Comparison of ENCODE assay signal across 8 cellular contexts in genomic region chr1:230978491-230979388, GRCh38. TPM values are rescaled to one million over a fixed set of nuclear protein-coding genes. Genes with fewer than 3 reads are reported as not detected.
A peak's percentile ranks its signal among the peaks of the same experiment; 100 is the strongest.
DNase-seq lines count a peak whose midpoint lies in the region; ATAC-seq and TF ChIP-seq lines count a peak whose summit lies in the region.

TSS of gene ARV1 (plus strand) at chr1:230979094. CDS start at chr1:230979106, 12 bp downstream.
A gene with protein sequence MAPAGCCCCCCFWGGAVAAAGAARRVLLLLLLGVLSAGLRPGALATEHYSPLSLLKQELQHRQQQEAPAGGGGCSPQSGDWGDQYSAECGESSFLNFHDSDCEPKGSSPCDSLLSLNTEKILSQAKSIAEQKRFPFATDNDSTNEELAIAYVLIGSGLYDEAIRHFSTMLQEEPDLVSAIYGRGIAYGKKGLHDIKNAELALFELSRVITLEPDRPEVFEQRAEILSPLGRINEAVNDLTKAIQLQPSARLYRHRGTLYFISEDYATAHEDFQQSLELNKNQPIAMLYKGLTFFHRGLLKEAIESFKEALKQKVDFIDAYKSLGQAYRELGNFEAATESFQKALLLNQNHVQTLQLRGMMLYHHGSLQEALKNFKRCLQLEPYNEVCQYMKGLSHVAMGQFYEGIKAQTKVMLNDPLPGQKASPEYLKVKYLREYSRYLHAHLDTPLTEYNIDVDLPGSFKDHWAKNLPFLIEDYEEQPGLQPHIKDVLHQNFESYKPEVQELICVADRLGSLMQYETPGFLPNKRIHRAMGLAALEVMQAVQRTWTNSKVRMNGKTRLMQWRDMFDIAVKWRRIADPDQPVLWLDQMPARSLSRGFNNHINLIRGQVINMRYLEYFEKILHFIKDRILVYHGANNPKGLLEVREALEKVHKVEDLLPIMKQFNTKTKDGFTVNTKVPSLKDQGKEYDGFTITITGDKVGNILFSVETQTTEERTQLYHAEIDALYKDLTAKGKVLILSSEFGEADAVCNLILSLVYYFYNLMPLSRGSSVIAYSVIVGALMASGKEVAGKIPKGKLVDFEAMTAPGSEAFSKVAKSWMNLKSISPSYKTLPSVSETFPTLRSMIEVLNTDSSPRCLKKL (minus strand): TSS chr1:230978861. CDS start chr1:230978830, 31 bp downstream.

- peak within 1 kb of the TSS; percentile 98 for H3K27ac Mint-ChIP-seq in activated naive CD8-positive, alpha-beta T cell

- no peak for TF ChIP-seq POLR2A in testis (IDR thresholded peaks at IDR 0.05)

- ATAC-seq in HG02642 (IDR thresholded peaks at IDR 0.05; ENCODE audit: poor library complexity, unreplicated experiment) (peak; percentile 95), omental fat pad (ENCODE audit: low FRiP score) (peak; percentile 100)

- H3K9me3 Mint-ChIP-seq in activated naive CD8-positive, alpha-beta T cell (ENCODE audit: low read depth), result no peaks in the 10 kb centered on the region

- intact Hi-C loops in testis (cut with DNase I; ENCODE audit: low total_unique reads), result no loop called here

- H3K9me3 ChIP-seq in testis, result no peaks in the 10 kb centered on the region

- peaks cover 13% of the 10 kb centered on the region for H3K4me1 ChIP-seq in testis

- no peaks in the 10 kb centered on the region for H3K27me3 ChIP-seq in testis

- peaks cover 46% of the 10 kb centered on the region for H3K4me1 Mint-ChIP-seq in activated naive CD8-positive, alpha-beta T cell (ENCODE audit: low read depth)

- H3K4me3 ChIP-seq in GM12865 (ENCODE audit: low read depth, low read length), result peak within 1 kb of the TSS; percentile 80
- peak within 1 kb of the TSS; percentile 71 to 82 for H3K4me3 ChIP-seq in testis

- no peaks in the 10 kb centered on the region for H3K36me3 ChIP-seq in testis (ENCODE audit: low read depth, missing control alignments)

- H3K27me3 Mint-ChIP-seq in activated naive CD8-positive, alpha-beta T cell, result no peaks in the 10 kb centered on the region

- 0% methylated on average over 31 to 37 of the region's 79 CpGs for WGBS in testis, 2 donors

- TF ChIP-seq CTCF in GM12865 (IDR thresholded peaks at IDR 0.05; ENCODE audit: insufficient read depth, low read depth, low read length, missing control alignments) (peak; percentile 53), omental fat pad (IDR thresholded peaks at IDR 0.05) (no peak), testis (IDR thresholded peaks at IDR 0.05) (peak in 1 of 3 experiments; percentile 20)

- H3K36me3 Mint-ChIP-seq in activated naive CD8-positive, alpha-beta T cell, result peaks cover 2% of the 10 kb centered on the region

- H3K27ac ChIP-seq in testis, result peak within 1 kb of the TSS in 1 of 2 donors; percentile 56

- peak within 1 kb of the TSS; percentile 98 for H3K4me3 Mint-ChIP-seq in activated naive CD8-positive, alpha-beta T cell

- peak; percentile 99 for DNase-seq in GM12865 (ENCODE audit: low read depth)
- peak; percentile 93 for DNase-seq in NCI-H1105 (lab: John Stamatoyannopoulos, UW)
- peak; percentile 100 for DNase-seq in SKM-1 treated with dmso at 0.1 percent for 144 hours (lab: John Stamatoyannopoulos, UW; ENCODE audit: unreplicated experiment)
- DNase-seq in glomerular endothelial cell (ENCODE audit: extremely low read depth, low read depth, low spot score), result peak; percentile 66
- peak; percentile 81 for DNase-seq in omental fat pad (ENCODE audit: low spot score)
- peak; percentile 99 for DNase-seq in testis

RNA-seq across cellular contexts. Expression of gene ARV1, which starts in this region (rescaled TPM):
- total RNA-seq in glomerular endothelial cell (17.9 and 23.2 TPM in 2 replicates), omental fat pad (10 to 100 TPM; 11.6 to 18.3 (median 15.4) TPM), testis (10 to 100 TPM; 35.4 to 40.7 TPM)
- 71.7 TPM for polyA plus RNA-seq in testis (ENCODE audit: insufficient read depth, low read depth, low replicate concordance)

RNA-seq across cellular contexts. Expression of the second gene that starts in this region (rescaled TPM):
- total RNA-seq in glomerular endothelial cell (12.9 and 19.7 TPM in 2 replicates), omental fat pad (10 to 100 TPM in 3 of 4 donors, 1 to 10 TPM in 1; 7.4 to 47.0 (median 14.9) TPM), testis (10 to 100 TPM; 10.2 to 18.5 TPM)
- 7.5 TPM for polyA plus RNA-seq in testis (ENCODE audit: insufficient read depth, low read depth, low replicate concordance)
